In the genomic region with DNA sequence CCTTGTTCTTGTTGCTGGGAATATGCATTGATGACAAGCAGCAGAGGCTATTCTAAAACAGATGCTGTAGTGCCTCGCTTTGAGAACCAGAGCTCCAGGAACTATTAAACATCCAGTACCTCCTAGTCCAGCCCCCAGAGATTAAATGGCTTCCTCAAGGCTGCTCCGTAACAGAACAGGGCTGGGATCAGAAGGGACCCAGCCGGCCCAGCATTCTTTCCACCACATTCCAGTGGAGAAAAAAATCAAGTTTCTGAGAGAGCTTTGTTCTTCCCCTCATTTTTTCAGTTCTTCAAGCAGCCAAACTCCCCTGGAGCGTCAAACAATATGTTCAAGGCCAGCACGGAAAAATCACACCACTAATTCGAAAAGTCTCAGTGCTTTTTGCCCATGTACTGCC, we compare ENCODE assay signal across 22 cellular contexts. TPM values are rescaled to one million over a fixed set of nuclear protein-coding genes. Genes with fewer than 3 reads are reported as not detected.
DNase-seq lines count a peak whose midpoint lies in the region; ATAC-seq and TF ChIP-seq lines count a peak whose summit lies in the region.
"Had no signal": no experiment of that assay in that cellular context is flagged by ENCODE, and none has a peak within 500 bp of the region (broad histone marks: within the 10 kb centered on the region; RNA-seq: fewer than 3 reads in every experiment).

No MANE protein-coding gene starts in this region.

- H3K9me3 Mint-ChIP-seq in WTC11 (no peaks in the 10 kb centered on the region), endodermal cell (no peaks in the 10 kb centered on the region), neural progenitor cell (no peaks in the 10 kb centered on the region)
- no peaks in the 10 kb centered on the region for H3K9me3 Mint-ChIP-seq in activated naive CD4-positive, alpha-beta T cell treated with anti-CD3 and anti-CD28 coated beads for 36 hours
- H3K9me3 Mint-ChIP-seq: activated CD4-positive, alpha-beta T cell treated with anti-CD3 and anti-CD28 coated beads, Interleukin-2, amount 10 ng/mL, durations not matched to agents 7 days and 5 days; T-cell had no signal

- no peaks in the 10 kb centered on the region for H3K79me2 ChIP-seq in neural progenitor cell (ENCODE audit: low read depth)
- no peaks in the 10 kb centered on the region for H3K79me2 ChIP-seq in OCI-LY7 (ENCODE audit: insufficient read depth, low read depth, low read length)

- H3K9me3 ChIP-seq in endodermal cell (ENCODE audit: control insufficient read depth, low read length): no peaks in the 10 kb centered on the region
- H3K9me3 ChIP-seq in neural progenitor cell (ENCODE audit: low read depth): no peaks in the 10 kb centered on the region
- no peaks in the 10 kb centered on the region for H3K9me3 ChIP-seq in OCI-LY7 (ENCODE audit: low read length)
- H3K9me3 ChIP-seq: A549, gastroesophageal sphincter, suprapubic skin had no signal

- no peak overlapping the region for H3K4me3 ChIP-seq in AG10803 (ENCODE audit: low read length)
- H3K4me3 ChIP-seq in endodermal cell (ENCODE audit: low read length): no peak overlapping the region
- no peak overlapping the region for H3K4me3 ChIP-seq in neural progenitor cell
- H3K4me3 ChIP-seq in lower leg skin (ENCODE audit: low read depth, poor library complexity, severe bottlenecking): no peak overlapping the region
- H3K4me3 ChIP-seq in OCI-LY7 (ENCODE audit: low read depth, low read length, poor library complexity, severe bottlenecking): no peak overlapping the region
- H3K4me3 ChIP-seq: A549, gastroesophageal sphincter, suprapubic skin had no signal

- no peak overlapping the region for H3K4me2 ChIP-seq in neural progenitor cell
- no peak overlapping the region for H3K4me2 ChIP-seq in OCI-LY7 (ENCODE audit: low read length)
- H3K4me2 ChIP-seq: A549 had no signal

- no peaks in the 10 kb centered on the region for H3K36me3 Mint-ChIP-seq in WTC11
- H3K36me3 Mint-ChIP-seq in endodermal cell (ENCODE audit: low read depth): no peaks in the 10 kb centered on the region
- H3K36me3 Mint-ChIP-seq in neural progenitor cell: no peaks in the 10 kb centered on the region
- H3K36me3 Mint-ChIP-seq in activated naive CD4-positive, alpha-beta T cell treated with anti-CD3 and anti-CD28 coated beads for 36 hours (ENCODE audit: low read depth): no peaks in the 10 kb centered on the region
- H3K36me3 Mint-ChIP-seq: T-cell had no signal

- BruUV-seq in OCI-LY7 (replicated peaks; lab: Mats Ljungman, UMichigan): no TSS peak

- H3K27ac Mint-ChIP-seq in WTC11 (no peak overlapping the region), endodermal cell (no peak overlapping the region), neural progenitor cell (no peak overlapping the region)
- H3K27ac Mint-ChIP-seq in activated naive CD4-positive, alpha-beta T cell treated with anti-CD3 and anti-CD28 coated beads for 36 hours: no peak overlapping the region
- H3K27ac Mint-ChIP-seq: activated CD4-positive, alpha-beta T cell treated with anti-CD3 and anti-CD28 coated beads, Interleukin-2, amount 10 ng/mL, durations not matched to agents 7 days and 5 days; T-cell had no signal

- peak overlapping the region; percentile 1 for H3K9ac ChIP-seq in endodermal cell (ENCODE audit: extremely low read depth, low read length, poor library complexity, severe bottlenecking)
- H3K9ac ChIP-seq in neural progenitor cell: no peak overlapping the region

- DNase-seq in AG10803 (ENCODE audit: low read depth) (peak; percentile 42), WTC11 (ENCODE audit: low spot score) (no peak), endodermal cell (no peak), neural progenitor cell (ENCODE audit: low spot score) (peak; percentile 25), lower leg skin (ENCODE audit: low spot score in 2 of 2) (no peak), DMS79 treated with DMSO at 0.1 percent for 48 hours (lab: John Stamatoyannopoulos, UW) (no peak), OCI-LY7 (ENCODE audit: low spot score) (no peak)
- no peak for DNase-seq in activated naive CD4-positive, alpha-beta T cell treated with anti-CD3 and anti-CD28 coated beads for 36 hours
- DNase-seq: activated CD4-positive, alpha-beta T cell treated with anti-CD3 and anti-CD28 coated beads, Interleukin-2, amount 10 ng/mL, durations not matched to agents 7 days and 5 days; activated CD8-positive, alpha-beta memory T cell treated with anti-CD3 and anti-CD28 coated beads, Interleukin-2, amount 50 U/mL, for 48 hours; GF-D8; GOT3; KBM-7; left colon; Right ventricle myocardium superior; stimulated activated CD4-positive, alpha-beta T cell treated with anti-CD3 and anti-CD28 coated beads, Interleukin-15, amount 100 ng/mL, for 24 hours; T-cell had no signal

- H3K27me3 ChIP-seq in endodermal cell (ENCODE audit: control insufficient read depth, insufficient read depth, low read length, poor library complexity, severe bottlenecking): peaks cover 10% of the 10 kb centered on the region
- peaks cover 22% of the 10 kb centered on the region for H3K27me3 ChIP-seq in neural progenitor cell
- H3K27me3 ChIP-seq: suprapubic skin had no signal

- no peak for TF ChIP-seq POLR2A in lower leg skin (IDR thresholded peaks at IDR 0.05)

- no peaks in the 10 kb centered on the region for H3F3A ChIP-seq in neural progenitor cell (ENCODE audit: low read depth)

- H2AFZ ChIP-seq in neural progenitor cell (replicated peaks) (no peak overlapping the region), OCI-LY7 (ENCODE audit: low read length) (no peak overlapping the region)

- POLR2A ChIA-PET in WTC11 (lab: Charles Lee) (no interaction called here), OCI-LY7 (lab: Charles Lee) (no interaction called here)

- CTCF ChIA-PET in WTC11 (lab: Charles Lee) (interaction anchor here (0.8 kb wide), 1 partner anchor 10 kb away, joined by 3 read pairs; no protein-coding TSS in a partner anchor), OCI-LY7 (lab: Charles Lee; ENCODE audit: unreplicated experiment) (no interaction called here)
- CTCF ChIA-PET in activated naive CD4-positive, alpha-beta T cell treated with anti-CD3 and anti-CD28 coated beads for 36 hours (lab: Charles Lee): interaction anchor here (1.5 kb wide), 1 partner anchor 10 kb away, joined by 6 read pairs; no protein-coding TSS in a partner anchor

- no peak for TF ChIP-seq CTCF in AG10803 (conservative IDR thresholded peaks at IDR 0.05; ENCODE audit: low read length)
- no peak for TF ChIP-seq CTCF in WTC11 (IDR thresholded peaks at IDR 0.05)
- TF ChIP-seq CTCF in endodermal cell (conservative IDR thresholded peaks at IDR 0.05): no peak
- TF ChIP-seq CTCF in neural progenitor cell (IDR thresholded peaks at IDR 0.05): no peak
- no peak for TF ChIP-seq CTCF in lower leg skin (IDR thresholded peaks at IDR 0.05)
- TF ChIP-seq CTCF in OCI-LY7 (conservative IDR thresholded peaks at IDR 0.05; ENCODE audit: low read length): no peak

- H3K27me3 Mint-ChIP-seq in WTC11 (ENCODE audit: low read depth): peaks cover 19% of the 10 kb centered on the region
- peaks cover 21% of the 10 kb centered on the region for H3K27me3 Mint-ChIP-seq in endodermal cell (ENCODE audit: insufficient read depth)
- H3K27me3 Mint-ChIP-seq in neural progenitor cell (ENCODE audit: insufficient read depth, low read depth): peaks cover 4% of the 10 kb centered on the region
- peaks cover 33% of the 10 kb centered on the region for H3K27me3 Mint-ChIP-seq in activated naive CD4-positive, alpha-beta T cell treated with anti-CD3 and anti-CD28 coated beads for 36 hours (ENCODE audit: low read depth)

- H3K4me1 ChIP-seq in endodermal cell (ENCODE audit: control insufficient read depth, insufficient read depth, low read length) (peaks cover 8% of the 10 kb centered on the region), neural progenitor cell (no peaks in the 10 kb centered on the region), OCI-LY7 (ENCODE audit: insufficient read depth, low read length, poor library complexity, severe bottlenecking) (no peaks in the 10 kb centered on the region)
- H3K4me1 ChIP-seq: A549, gastroesophageal sphincter, suprapubic skin had no signal

- peaks cover 15% of the 10 kb centered on the region for H3K4me1 Mint-ChIP-seq in WTC11
- peaks cover 21% of the 10 kb centered on the region for H3K4me1 Mint-ChIP-seq in endodermal cell
- H3K4me1 Mint-ChIP-seq in neural progenitor cell: peaks cover 9% of the 10 kb centered on the region
- H3K4me1 Mint-ChIP-seq in activated naive CD4-positive, alpha-beta T cell treated with anti-CD3 and anti-CD28 coated beads for 36 hours (ENCODE audit: low read depth): no peaks in the 10 kb centered on the region
- H3K4me1 Mint-ChIP-seq: activated CD4-positive, alpha-beta T cell treated with anti-CD3 and anti-CD28 coated beads, Interleukin-2, amount 10 ng/mL, durations not matched to agents 7 days and 5 days had no signal

- peak; percentile 63 for ATAC-seq in WTC11
- ATAC-seq: A549, gastroesophageal sphincter, left colon, T-cell had no signal

- intact Hi-C loops in activated naive CD4-positive, alpha-beta T cell treated with anti-CD3 and anti-CD28 coated beads for 36 hours (cut with micrococcal nuclease): no loop called here
- intact Hi-C loops in lower leg skin (cut with DNase I; ENCODE audit: low total_unique reads) (no loop called here), OCI-LY7 (cut with micrococcal nuclease; ENCODE audit: unreplicated experiment) (no loop called here)

- H3K9me2 ChIP-seq in OCI-LY7 (ENCODE audit: insufficient read depth, low read length): no peaks in the 10 kb centered on the region

- no peak overlapping the region for H3K27ac ChIP-seq in endodermal cell (ENCODE audit: low read depth, low read length)
- no peak overlapping the region for H3K27ac ChIP-seq in neural progenitor cell
- H3K27ac ChIP-seq in OCI-LY7 (ENCODE audit: low read depth, low read length, poor library complexity, severe bottlenecking): no peak overlapping the region
- H3K27ac ChIP-seq: A549, gastroesophageal sphincter, suprapubic skin had no signal

- WGBS in endodermal cell (ENCODE audit: insufficient coverage in 1 of 2, insufficient read length in 1 of 2), 2 experiments: 50 to 81% methylated on average over 2 to 6 of the region's 6 CpGs
- 51 to 57% methylated on average over 6 of the region's 6 CpGs for WGBS in lower leg skin, 2 donors

- H3K4me3 Mint-ChIP-seq in WTC11 (no peak overlapping the region), endodermal cell (no peak overlapping the region), neural progenitor cell (no peak overlapping the region)
- H3K4me3 Mint-ChIP-seq in activated naive CD4-positive, alpha-beta T cell treated with anti-CD3 and anti-CD28 coated beads for 36 hours: no peak overlapping the region
- H3K4me3 Mint-ChIP-seq: activated CD4-positive, alpha-beta T cell treated with anti-CD3 and anti-CD28 coated beads, Interleukin-2, amount 10 ng/mL, durations not matched to agents 7 days and 5 days; T-cell had no signal

- H3K36me3 ChIP-seq in endodermal cell (ENCODE audit: control insufficient read depth, insufficient read depth, low read length): no peaks in the 10 kb centered on the region
- no peaks in the 10 kb centered on the region for H3K36me3 ChIP-seq in neural progenitor cell
- H3K36me3 ChIP-seq in OCI-LY7 (ENCODE audit: insufficient read depth, low read length): no peaks in the 10 kb centered on the region
- H3K36me3 ChIP-seq: gastroesophageal sphincter, suprapubic skin had no signal

- H4K20me1 ChIP-seq in neural progenitor cell (ENCODE audit: low read depth) (no peaks in the 10 kb centered on the region), OCI-LY7 (ENCODE audit: insufficient read depth, low read length) (no peaks in the 10 kb centered on the region)

RNA-seq across cellular contexts. Expression of gene STMND1, which starts 5.8 kb away (rescaled TPM):
- total RNA-seq in WTC11 (2021): not detected in 3 replicates
- under 1 TPM in 1 of 2 donors, not detected in 1; 0.18 TPM for total RNA-seq in endodermal cell
- not detected for polyA plus RNA-seq in endodermal cell (2013, experiment 1 of 2)
- polyA plus RNA-seq in endodermal cell (2013, experiment 2 of 2): not detected
- not detected in 2 replicates for total RNA-seq in neural progenitor cell (ENCODE audit: low replicate concordance)
- not detected for total RNA-seq in activated naive CD4-positive, alpha-beta T cell treated with anti-CD3 and anti-CD28 coated beads for 36 hours
- total RNA-seq in lower leg skin: 1 to 10 TPM in 1 of 4 donors, not detected in 3; 1.2 TPM
- not detected in 2 replicates for total RNA-seq in OCI-LY7 (2014; rRNA removed; shearing (Covaris generic))
- not detected in 2 replicates for total RNA-seq in OCI-LY7 (2022)
- total RNA-seq: activated CD4-positive, alpha-beta T cell treated with anti-CD3 and anti-CD28 coated beads, Interleukin-2, amount 10 ng/mL, durations not matched to agents 7 days and 5 days; cardiac septum; gastroesophageal sphincter; renal cortical epithelial cell; Right ventricle myocardium superior; T-cell had no signal
- polyA plus RNA-seq: A549 had no signal

Comparison
In these comparisons a context has a peak if more than half of its experiments do, and no peak if none do; other contexts are left out.
1. DNase-seq: peak in AG10803 (single experiment) and neural progenitor cell (single experiment); none in WTC11 (single experiment), endodermal cell (single experiment), activated naive CD4-positive, alpha-beta T cell treated with anti-CD3 and anti-CD28 coated beads for 36 hours (single experiment), lower leg skin (0 of 2), DMS79 treated with DMSO at 0.1 percent for 48 hours (single experiment) and OCI-LY7 (single experiment).